18 cellular contexts compared by ENCODE assay signal in genomic region chr1:216207154-216207553, GRCh38.
DNase-seq lines count a peak whose midpoint lies in the region; ATAC-seq, FAIRE-seq and TF ChIP-seq lines count a peak whose summit lies in the region.
"Had no signal": no experiment of that assay in that cellular context is flagged by ENCODE, and none has a peak within 500 bp of the region (broad histone marks: within the 10 kb centered on the region; RNA-seq: fewer than 3 reads in every experiment).

No MANE protein-coding gene starts in this region.

- TF ChIP-seq CTCF in HepG2 (CRISPR knock-in tag; IDR thresholded peaks at IDR 0.05): no peak

- H3K4me1 ChIP-seq in HepG2 (ENCODE audit: insufficient read depth, low read length): peaks cover 12% of the 10 kb centered on the region

- intact Hi-C loops in HepG2 (cut with micrococcal nuclease; ENCODE audit: unreplicated experiment): no loop called here

- no peak overlapping the region for H3K27ac ChIP-seq in HepG2 (ENCODE audit: extremely low read length, insufficient read depth, low read length)

- H2AFZ ChIP-seq in HepG2 (ENCODE audit: low read length): no peak overlapping the region
- H2AFZ ChIP-seq: GM23338 had no signal

- 0% methylated on average over 1 of the region's 1 CpG for WGBS in HepG2 (ENCODE audit: low lambda C conversion rate)

- TF ChIP-seq RAD21 in HepG2 (CRISPR knock-in tag; IDR thresholded peaks at IDR 0.05): no peak

- H3K27me3 ChIP-seq in HepG2 (ENCODE audit: control insufficient read depth in 1 of 2, insufficient read depth in 2 of 2, low read length in 2 of 2): no peaks in the 10 kb centered on the region

- no TSS peak for BruUV-seq in HepG2 (replicated peaks; lab: Mats Ljungman, UMichigan)

- no peak overlapping the region for H3K9ac ChIP-seq in HepG2 (ENCODE audit: insufficient read depth, low read depth, low read length)

- peak; percentile 23 for DNase-seq in HuH-7.5 (ENCODE audit: low spot score)
- peak; percentile 54 for DNase-seq in HepG2 (ENCODE audit: low spot score)
- DNase-seq in mucosa of gallbladder (ENCODE audit: low spot score): peak; percentile 74
- no peak for DNase-seq in RKO (ENCODE audit: low spot score)
- DNase-seq in mesenteric fat pad (ENCODE audit: low spot score): no peak
- DNase-seq: C1 segment of cervical spinal cord; Calu3; CD4-positive, alpha-beta memory T cell; COR-L47; DMS153; DND-41; H9 had no signal

- no peaks in the 10 kb centered on the region for H3K9me3 ChIP-seq in HepG2 (ENCODE audit: low read length)

- CTCF ChIA-PET in HepG2 (lab: Yijun Ruan, JAX; ENCODE audit: low intra/inter-chr PET ratio, low total read pairs): no interaction called here

- FAIRE-seq in HepG2 (lab: Jason Lieb, UNC): peak; percentile 51
- FAIRE-seq: G401.6, GM12892 had no signal

- H3K36me3 ChIP-seq in HepG2 (replicated peaks in 1 of 2; ENCODE audit: control insufficient read depth in 1 of 2, insufficient read depth in 2 of 2, low read length in 2 of 2): no peaks in the 10 kb centered on the region

- no peaks in the 10 kb centered on the region for H3K79me2 ChIP-seq in HepG2 (ENCODE audit: insufficient read depth, low read length)

- ATAC-seq in HepG2 (peak; percentile 99), HG03469 (IDR thresholded peaks at IDR 0.05; ENCODE audit: unreplicated experiment) (no peak), GM18873 (IDR thresholded peaks at IDR 0.05; ENCODE audit: low FRiP score, unreplicated experiment) (no peak)
- ATAC-seq: GM23338, HCT116 had no signal

- in situ Hi-C loops in HepG2 (cut with HindIII; ENCODE audit: extremely low pct_ligation_motif_present, low pct_unique_long_range_greater_than_20kb): no loop called here

- H4K20me1 ChIP-seq in HepG2 (ENCODE audit: insufficient read depth, low read length): no peaks in the 10 kb centered on the region

- peak in 1 of 2 experiments; percentile 66; a peak in 2 of 4 replicates for TF ChIP-seq EP300 in HepG2 (IDR thresholded peaks at IDR 0.05; ENCODE audit: low read depth in 2 of 2, low read length in 2 of 2)
- TF ChIP-seq EP300 in HepG2 (CRISPR knock-in tag; IDR thresholded peaks at IDR 0.05; ENCODE audit: borderline replicate concordance): no peak

- no peak overlapping the region for H3K4me3 ChIP-seq in HepG2 (replicated peaks in 1 of 3; ENCODE audit: insufficient read depth in 1 of 3, low read depth in 2 of 3, low read length in 3 of 3)
- H3K4me3 ChIP-seq: GM23338 had no signal

- H3K4me2 ChIP-seq in HepG2 (ENCODE audit: low read depth, low read length): no peak overlapping the region
- H3K4me2 ChIP-seq: GM23338 had no signal

- no peak for TF ChIP-seq POLR2A in HepG2 (IDR thresholded peaks at IDR 0.05; ENCODE audit: insufficient read depth in 1 of 2, low read depth in 2 of 2, low read length in 2 of 2)

- POLR2A ChIA-PET in HepG2 (lab: Yijun Ruan, JAX): no interaction called here

TF ChIP-seq in HepG2, 621 proteins besides CTCF, POLR2A, EP300 and RAD21 (continues in another document):
- TF ChIP-seq ZNF224 (CRISPR knock-in tag; IDR thresholded peaks at IDR 0.05) (no peak), ONECUT2 (CRISPR knock-in tag; IDR thresholded peaks at IDR 0.05) (peak; percentile 90), ZNF121 (CRISPR knock-in tag; IDR thresholded peaks at IDR 0.05) (no peak), HNF4A (CRISPR knock-in tag; IDR thresholded peaks at IDR 0.05) (peak; percentile 81), KDM5A (IDR thresholded peaks at IDR 0.05; ENCODE audit: borderline replicate concordance, low read length) (no peak), ZNF331 (CRISPR knock-in tag; IDR thresholded peaks at IDR 0.05) (peak; percentile 13; the same call in 1 of the 2 replicates), EHMT2 (IDR thresholded peaks at IDR 0.05; ENCODE audit: borderline replicate concordance, low read depth, low read length) (no peak), ARID5B (CRISPR knock-in tag; IDR thresholded peaks at IDR 0.05) (peak; percentile 66), BCL6 (CRISPR knock-in tag; IDR thresholded peaks at IDR 0.05) (peak; percentile 60), DDIT3 (CRISPR knock-in tag; IDR thresholded peaks at IDR 0.05) (no peak), SOX13 (IDR thresholded peaks at IDR 0.05) (no peak), SOX13 (CRISPR knock-in tag; conservative IDR thresholded peaks at IDR 0.05 in 1 of 2, IDR thresholded peaks at IDR 0.05 in 1 of 2) (peak in 1 of 2 experiments; percentile 56; a peak in 2 of 4 replicates), RCOR2 (CRISPR knock-in tag; IDR thresholded peaks at IDR 0.05) (no peak), GZF1 (CRISPR knock-in tag; IDR thresholded peaks at IDR 0.05) (no peak), NFE2L2 (IDR thresholded peaks at IDR 0.05; ENCODE audit: low read length) (no peak), KMT2A (CRISPR knock-in tag; IDR thresholded peaks at IDR 0.05) (no peak), NCOA1 (CRISPR knock-in tag; IDR thresholded peaks at IDR 0.05) (no peak), KAT2B (IDR thresholded peaks at IDR 0.05; ENCODE audit: borderline replicate concordance, low read depth, low read length) (0 out of 2 replicates have a peak, but pooled peaks have one; percentile 20), FOXP4 (CRISPR knock-in tag; IDR thresholded peaks at IDR 0.05) (peak; percentile 53; the same call in 1 of the 2 replicates), HDAC2 (CRISPR knock-in tag; IDR thresholded peaks at IDR 0.05) (no peak), FOXA3 (CRISPR knock-in tag; IDR thresholded peaks at IDR 0.05) (peak; percentile 64; the same call in 1 of the 2 replicates), PREB (CRISPR knock-in tag; IDR thresholded peaks at IDR 0.05) (no peak)

Comparison
In these comparisons a context has a peak if more than half of its experiments do, and no peak if none do; other contexts are left out.
1. DNase-seq: peak in HuH-7.5 (single experiment), HepG2 (single experiment) and mucosa of gallbladder (single experiment); none in RKO (single experiment) and mesenteric fat pad (single experiment).